ENCODE assay signal across 8 cellular contexts in genomic region chr16:66603537-66604375, GRCh38. TPM values are rescaled to one million over a fixed set of nuclear protein-coding genes. Genes with fewer than 3 reads are reported as not detected.
DNase-seq lines count a peak whose midpoint lies in the region; ATAC-seq, FAIRE-seq and TF ChIP-seq lines count a peak whose summit lies in the region.

No MANE protein-coding gene starts in this region.

- peaks cover 40% of the 10 kb centered on the region for H3K4me1 Mint-ChIP-seq in activated CD4-positive, alpha-beta memory T cell treated with anti-CD3 and anti-CD28 coated beads for 36 hours (ENCODE audit: low read depth)
- peaks cover 53% of the 10 kb centered on the region for H3K4me1 Mint-ChIP-seq in stimulated activated effector memory CD8-positive, alpha-beta T cell treated with anti-CD3 and anti-CD28 coated beads, Interleukin-12 subunit alpha, Interleukin-12 subunit beta, amount 100 ng/mL, for 72 hours

- H3K36me3 ChIP-seq in H1 (ENCODE audit: control insufficient read depth in 2 of 4, insufficient read depth in 4 of 4, low read length in 3 of 4) (no peaks in the 10 kb centered on the region), muscle layer of colon (ENCODE audit: insufficient read depth, low read length) (no peaks in the 10 kb centered on the region)

- CTCF ChIA-PET in activated CD4-positive, alpha-beta memory T cell treated with anti-CD3 and anti-CD28 coated beads for 36 hours (lab: Charles Lee): interaction anchor here (0.7 to 4.3 kb wide), 14 partner anchors 11 to 278 kb away, joined by 3 to 37 read pairs (median 5); partner anchors contain the start of gene CKLF
- CTCF ChIA-PET in H1 (lab: Charles Lee; ENCODE audit: partially characterized antibody): interaction anchor here (0.5 to 2.2 kb wide), 12 partner anchors 9 to 168 kb away, joined by 3 to 6 read pairs (median 4); partner anchors contain the start of gene CKLF

- peak overlapping the region; percentile 62; the same call in 1 of the 2 replicates for H2BK12ac ChIP-seq in H1 (ENCODE audit: low read depth, low read length)

- H3K9me3 ChIP-seq in H1 (ENCODE audit: insufficient read depth in 2 of 2, low read depth in 1 of 2, low read length in 1 of 2): no peaks in the 10 kb centered on the region
- H3K9me3 ChIP-seq in muscle layer of colon (ENCODE audit: low read length): no peaks in the 10 kb centered on the region

- H3K27ac Mint-ChIP-seq in activated CD4-positive, alpha-beta memory T cell treated with anti-CD3 and anti-CD28 coated beads for 36 hours: peak overlapping the region; percentile 98
- H3K27ac Mint-ChIP-seq in stimulated activated effector memory CD8-positive, alpha-beta T cell treated with anti-CD3 and anti-CD28 coated beads, Interleukin-12 subunit alpha, Interleukin-12 subunit beta, amount 100 ng/mL, for 72 hours: peak overlapping the region; percentile 93

- ATAC-seq in stimulated activated effector memory CD8-positive, alpha-beta T cell treated with anti-CD3 and anti-CD28 coated beads, Interleukin-12 subunit alpha, Interleukin-12 subunit beta, amount 100 ng/mL, for 72 hours: peak; percentile 70

- peaks cover 0 to 3% of the 10 kb centered on the region in 2 experiments; a peak in 2 of 4 replicates for H3K79me2 ChIP-seq in H1 (ENCODE audit: control insufficient read depth in 1 of 2, insufficient read depth in 2 of 2, low read length in 2 of 2)

- H3K23ac ChIP-seq in H1 (ENCODE audit: insufficient read length): no peak overlapping the region

- peaks cover 0 to 22% (median 9%) of the 10 kb centered on the region in 4 experiments; a peak in 6 of 7 replicates for H3K4me1 ChIP-seq in H1 (replicated peaks in 1 of 4; ENCODE audit: control insufficient read depth in 3 of 4, insufficient read depth in 4 of 4, low read length in 3 of 4)
- H3K4me1 ChIP-seq in muscle layer of colon (ENCODE audit: insufficient read depth, low read length): peaks cover 11% of the 10 kb centered on the region

- WGBS in H1 (ENCODE audit: extremely low coverage in 1 of 2, insufficient coverage in 1 of 2, insufficient read length in 1 of 2, insufficient replicate concordance in 2 of 2, low coverage in 1 of 2, low lambda C conversion rate in 2 of 2, missing lambda C conversion rate in 1 of 2), 2 experiments: 11% methylated on average over 30 of the region's 32 CpGs; no CpG with 5 or more reads in 1 of the 2 experiments

- H2BK120ac ChIP-seq in H1 (replicated peaks; ENCODE audit: low read depth, low read length): peak overlapping the region; percentile 86

- no peak overlapping the region for H3K4ac ChIP-seq in H1 (replicated peaks; ENCODE audit: insufficient read length, low read depth, low read length)

- peak; percentile 60 for DNase-seq in NK-92 treated with Interleukin-12 subunit alpha and Interleukin-12 subunit beta, amount 100 ng/mL, for 24 hours (lab: John Stamatoyannopoulos, UW)
- no peak for DNase-seq in NK-92 (lab: John Stamatoyannopoulos, UW; ENCODE audit: unreplicated experiment)
- DNase-seq in NCI-H2227 treated with DMSO at 0.1 percent for 48 hours (lab: John Stamatoyannopoulos, UW): peak; percentile 62
- DNase-seq in activated CD4-positive, alpha-beta memory T cell treated with anti-CD3 and anti-CD28 coated beads for 36 hours: peak; percentile 89
- peak in 1 of 2 experiments; percentile 80 for DNase-seq in H1 (ENCODE audit: low read depth in 1 of 2, low spot score in 2 of 2)
- peak; percentile 46 to 85 for DNase-seq in stimulated activated effector memory CD8-positive, alpha-beta T cell treated with anti-CD3 and anti-CD28 coated beads, Interleukin-12 subunit alpha, Interleukin-12 subunit beta, amount 100 ng/mL, for 72 hours (ENCODE audit: low spot score in 2 of 2)
- no peak for DNase-seq in cerebellum (ENCODE audit: low spot score)

- peak overlapping the region; percentile 77 for H3K56ac ChIP-seq in H1 (replicated peaks; ENCODE audit: insufficient read length, low read depth, low read length)

- no peaks in the 10 kb centered on the region for H3K27me3 Mint-ChIP-seq in activated CD4-positive, alpha-beta memory T cell treated with anti-CD3 and anti-CD28 coated beads for 36 hours

- H3K79me1 ChIP-seq in H1 (ENCODE audit: low read depth, low read length): peaks cover 3% of the 10 kb centered on the region; the same call in 1 of the 2 replicates

- H3K14ac ChIP-seq in H1 (ENCODE audit: insufficient read length): peak overlapping the region; percentile 79

- H4K91ac ChIP-seq in H1 (replicated peaks; ENCODE audit: insufficient read length, low read length): peak overlapping the region; percentile 92

- peak in 1 of 2 experiments; percentile 38; a peak in 2 of 3 replicates for TF ChIP-seq POLR2A in H1 (IDR thresholded peaks at IDR 0.05; ENCODE audit: control extremely low read depth in 1 of 2, low read depth in 2 of 2, low read length in 2 of 2)

- peak overlapping the region; percentile 88 for H4K5ac ChIP-seq in H1 (ENCODE audit: insufficient read length, low read depth, low read length)

- H3K4me3 Mint-ChIP-seq in activated CD4-positive, alpha-beta memory T cell treated with anti-CD3 and anti-CD28 coated beads for 36 hours: peak overlapping the region; percentile 97
- peak overlapping the region; percentile 88 for H3K4me3 Mint-ChIP-seq in stimulated activated effector memory CD8-positive, alpha-beta T cell treated with anti-CD3 and anti-CD28 coated beads, Interleukin-12 subunit alpha, Interleukin-12 subunit beta, amount 100 ng/mL, for 72 hours

- H3K36me3 Mint-ChIP-seq in activated CD4-positive, alpha-beta memory T cell treated with anti-CD3 and anti-CD28 coated beads for 36 hours: peaks cover 5% of the 10 kb centered on the region
- H3K36me3 Mint-ChIP-seq in stimulated activated effector memory CD8-positive, alpha-beta T cell treated with anti-CD3 and anti-CD28 coated beads, Interleukin-12 subunit alpha, Interleukin-12 subunit beta, amount 100 ng/mL, for 72 hours: peaks cover 34% of the 10 kb centered on the region

- peak overlapping the region; percentile 98 for H2AFZ ChIP-seq in H1 (ENCODE audit: low read length)

- H4K20me1 ChIP-seq in H1 (replicated peaks in 1 of 2; ENCODE audit: control insufficient read depth in 1 of 2, insufficient read depth in 2 of 2, low read length in 2 of 2): peaks cover 1 to 11% of the 10 kb centered on the region in 2 experiments

- no peak for TF ChIP-seq CTCF in H1 (IDR thresholded peaks at IDR 0.05; ENCODE audit: control extremely low read depth in 1 of 3, insufficient read depth in 1 of 3, low read depth in 1 of 3, low read length in 3 of 3)

- H3K27me3 ChIP-seq in H1 (replicated peaks in 1 of 4; ENCODE audit: control insufficient read depth in 3 of 4, extremely low read depth in 1 of 4, insufficient read depth in 3 of 4, low read length in 3 of 4) (no peaks in the 10 kb centered on the region), muscle layer of colon (ENCODE audit: control insufficient read depth in 1 of 2, insufficient read depth in 2 of 2, low read length in 2 of 2) (peaks cover 0 to 19% of the 10 kb centered on the region in 2 donors)

- peak overlapping the region; percentile 66; the same call in 1 of the 2 replicates for H3K27ac ChIP-seq in H1 (ENCODE audit: low read depth, low read length)
- no peak overlapping the region for H3K27ac ChIP-seq in muscle layer of colon (ENCODE audit: low read depth, low read length)

- FAIRE-seq in H1 (lab: Jason Lieb, UNC): no peak

- no peak overlapping the region for H2AK5ac ChIP-seq in H1 (ENCODE audit: low read depth, low read length)

- intact Hi-C loops in activated CD4-positive, alpha-beta memory T cell treated with anti-CD3 and anti-CD28 coated beads for 36 hours (cut with micrococcal nuclease): loop anchor here (1.0 to 2.0 kb wide), 6 partner anchors 13 to 195 kb away; partner anchors contain the start of gene CKLF

- H3K4me3 ChIP-seq in H1 (ENCODE audit: extremely low read depth in 1 of 4, insufficient read depth in 2 of 4, low read depth in 3 of 4, low read length in 4 of 4) (peak overlapping the region; percentile 53 to 96 (median 68)), muscle layer of colon (ENCODE audit: low read depth in 1 of 2, low read length in 2 of 2) (peak overlapping the region; percentile 38 to 52)

- H3K9me3 Mint-ChIP-seq in activated CD4-positive, alpha-beta memory T cell treated with anti-CD3 and anti-CD28 coated beads for 36 hours: peaks cover 9% of the 10 kb centered on the region
- no peaks in the 10 kb centered on the region for H3K9me3 Mint-ChIP-seq in stimulated activated effector memory CD8-positive, alpha-beta T cell treated with anti-CD3 and anti-CD28 coated beads, Interleukin-12 subunit alpha, Interleukin-12 subunit beta, amount 100 ng/mL, for 72 hours

- peak overlapping the region; percentile 67 for H2BK15ac ChIP-seq in H1 (ENCODE audit: low read length)

- peak overlapping the region; percentile 94 for H2BK5ac ChIP-seq in H1 (ENCODE audit: low read depth, low read length)

- H3K9ac ChIP-seq in H1 (replicated peaks in 1 of 4; ENCODE audit: extremely low read depth in 1 of 4, low read depth in 3 of 4, low read length in 3 of 4): peak overlapping the region in 3 of 4 experiments; percentile 46 to 61 (median 49); a peak in 5 of 7 replicates
- H3K9ac ChIP-seq in muscle layer of colon (ENCODE audit: low read length): peak overlapping the region; percentile 0

- peak overlapping the region; percentile 95 to 99 for H3K4me2 ChIP-seq in H1 (ENCODE audit: insufficient read depth in 1 of 2, low read depth in 2 of 2, low read length in 2 of 2)

- H3K23me2 ChIP-seq in H1 (ENCODE audit: low read depth, low read length): peaks cover 7% of the 10 kb centered on the region

- H4K8ac ChIP-seq in H1 (ENCODE audit: extremely low read depth, insufficient read depth, low read length): peak overlapping the region; percentile 72; the same call in 1 of the 2 replicates

- H3K18ac ChIP-seq in H1 (ENCODE audit: extremely low read depth, low read length): peak overlapping the region; percentile 95

- peak in 1 of 2 experiments; percentile 31; a peak in 1 of 3 replicates for TF ChIP-seq EP300 in H1 (IDR thresholded peaks at IDR 0.05; ENCODE audit: borderline replicate concordance in 1 of 2, low read depth in 2 of 2, low read length in 2 of 2)

- TF ChIP-seq RAD21 in H1 (IDR thresholded peaks at IDR 0.05 in 1 of 2, conservative IDR thresholded peaks at IDR 0.05 in 1 of 2; ENCODE audit: low read depth in 2 of 2, low read length in 2 of 2): no peak

- POLR2A ChIA-PET in activated CD4-positive, alpha-beta memory T cell treated with anti-CD3 and anti-CD28 coated beads for 36 hours (lab: Charles Lee): interaction anchor here (0.6 to 2.8 kb wide), 6 partner anchors 13 to 78 kb away, joined by 3 to 15 read pairs (median 6); partner anchors contain the start of gene CKLF
- POLR2A ChIA-PET in H1 (lab: Charles Lee; ENCODE audit: partially characterized antibody): interaction anchor here (0.6 to 1.6 kb wide), 9 partner anchors 9 to 175 kb away, joined by 3 to 6 read pairs (median 3); partner anchors contain the start of genes CKLF, DYNC1LI2 and TK2

- H2BK20ac ChIP-seq in H1 (ENCODE audit: low read length): no peak overlapping the region

RNA-seq across cellular contexts. Expression of gene CMTM3, which starts 0.7 kb away (rescaled TPM):
- 10 to 100 TPM; 64.6 to 65.9 TPM for total RNA-seq in activated CD4-positive, alpha-beta memory T cell treated with anti-CD3 and anti-CD28 coated beads for 36 hours
- 24.8 and 25.4 TPM in 2 replicates for total RNA-seq in H1 (2021; fragmentation: NEBNext Ultra II Directional; extraction: Animal tissue kit (Norgen Biotek cat#: 25700))
- 24.7 and 30.8 TPM in 2 replicates for polyA plus RNA-seq in H1 (2011; rRNA removed)
- polyA plus RNA-seq in H1 (2011; cell fraction: cytosol; rRNA removed): 18.8 TPM
- 25.5 TPM for polyA plus RNA-seq in H1 (2011; cell fraction: nucleus; rRNA removed)
- polyA plus RNA-seq in H1 (2012, experiment 1 of 2): 17.4 to 22.2 TPM (median 19.4 TPM) in 4 replicates
- 22.8 TPM for polyA plus RNA-seq in H1 (2012, experiment 2 of 2)
- 40.7 TPM for polyA plus RNA-seq in H1 (2013, experiment 1 of 2)
- polyA plus RNA-seq in H1 (2013, experiment 2 of 2): 45.4 TPM
- polyA minus RNA-seq in H1 (2011; rRNA and poly(A)+ RNA removed): 12.8 and 26.1 TPM in 2 replicates
- polyA minus RNA-seq in H1 (2011; cell fraction: cytosol; rRNA and poly(A)+ RNA removed): 6.6 TPM
- polyA minus RNA-seq in H1 (2011; cell fraction: nucleus; rRNA and poly(A)+ RNA removed): 6.8 TPM
- 12.7 TPM for total RNA-seq in cerebellum

RNA-seq across cellular contexts. Expression of gene CMTM2, which starts 24.5 kb away (rescaled TPM):
- under 1 TPM; 0.36 to 0.45 TPM for total RNA-seq in activated CD4-positive, alpha-beta memory T cell treated with anti-CD3 and anti-CD28 coated beads for 36 hours
- total RNA-seq in H1 (2021; fragmentation: NEBNext Ultra II Directional; extraction: Animal tissue kit (Norgen Biotek cat#: 25700)): not detected in 2 replicates
- not detected in 2 replicates for polyA plus RNA-seq in H1 (2011; rRNA removed)
- polyA plus RNA-seq in H1 (2011; cell fraction: cytosol; rRNA removed): not detected
- polyA plus RNA-seq in H1 (2011; cell fraction: nucleus; rRNA removed): not detected
- polyA plus RNA-seq in H1 (2012, experiment 1 of 2): not detected in 4 replicates
- not detected for polyA plus RNA-seq in H1 (2012, experiment 2 of 2)
- not detected for polyA plus RNA-seq in H1 (2013, experiment 1 of 2)
- not detected for polyA plus RNA-seq in H1 (2013, experiment 2 of 2)
- not detected in 2 replicates for polyA minus RNA-seq in H1 (2011; rRNA and poly(A)+ RNA removed)
- polyA minus RNA-seq in H1 (2011; cell fraction: cytosol; rRNA and poly(A)+ RNA removed): not detected
- polyA minus RNA-seq in H1 (2011; cell fraction: nucleus; rRNA and poly(A)+ RNA removed): not detected
- total RNA-seq in cerebellum: not detected

RNA-seq across cellular contexts. Expression of gene CMTM1, which starts 37.5 kb away (rescaled TPM):
- total RNA-seq in activated CD4-positive, alpha-beta memory T cell treated with anti-CD3 and anti-CD28 coated beads for 36 hours: 10 to 100 TPM; 10.1 to 11.5 TPM
- total RNA-seq in H1 (2021; fragmentation: NEBNext Ultra II Directional; extraction: Animal tissue kit (Norgen Biotek cat#: 25700)): 1.9 and 2.0 TPM in 2 replicates
- polyA plus RNA-seq in H1 (2011; rRNA removed): 1.2 and 1.7 TPM in 2 replicates
- 1.1 TPM for polyA plus RNA-seq in H1 (2011; cell fraction: cytosol; rRNA removed)
- polyA plus RNA-seq in H1 (2011; cell fraction: nucleus; rRNA removed): 2.4 TPM
- 0.58 to 2.6 TPM (median 1.4 TPM) in 4 replicates for polyA plus RNA-seq in H1 (2012, experiment 1 of 2)
- not detected for polyA plus RNA-seq in H1 (2012, experiment 2 of 2)
- polyA plus RNA-seq in H1 (2013, experiment 1 of 2): 2.3 TPM
- polyA plus RNA-seq in H1 (2013, experiment 2 of 2): 1.3 TPM
- polyA minus RNA-seq in H1 (2011; rRNA and poly(A)+ RNA removed): 0.63 and 0.85 TPM in 2 replicates
- polyA minus RNA-seq in H1 (2011; cell fraction: cytosol; rRNA and poly(A)+ RNA removed): 1.6 TPM
- polyA minus RNA-seq in H1 (2011; cell fraction: nucleus; rRNA and poly(A)+ RNA removed): 4.6 TPM
- 7.6 TPM for total RNA-seq in cerebellum

RNA-seq across cellular contexts. Expression of gene CKLF, which starts 51.4 kb away (rescaled TPM):
- total RNA-seq in activated CD4-positive, alpha-beta memory T cell treated with anti-CD3 and anti-CD28 coated beads for 36 hours: 100 to 1,000 TPM; 167 to 173 TPM
- total RNA-seq in H1 (2021; fragmentation: NEBNext Ultra II Directional; extraction: Animal tissue kit (Norgen Biotek cat#: 25700)): 18.9 and 21.1 TPM in 2 replicates
- polyA plus RNA-seq in H1 (2011; rRNA removed): 61.2 and 63.5 TPM in 2 replicates
- polyA plus RNA-seq in H1 (2011; cell fraction: cytosol; rRNA removed): 50.5 TPM
- 34.6 TPM for polyA plus RNA-seq in H1 (2011; cell fraction: nucleus; rRNA removed)
- 15.6 to 41.5 TPM (median 33.8 TPM) in 4 replicates for polyA plus RNA-seq in H1 (2012, experiment 1 of 2)
- polyA plus RNA-seq in H1 (2012, experiment 2 of 2): 29.6 TPM
- polyA plus RNA-seq in H1 (2013, experiment 1 of 2): 40.3 TPM
- polyA plus RNA-seq in H1 (2013, experiment 2 of 2): 40.7 TPM
- polyA minus RNA-seq in H1 (2011; rRNA and poly(A)+ RNA removed): 10.2 and 11.5 TPM in 2 replicates
- 13.5 TPM for polyA minus RNA-seq in H1 (2011; cell fraction: cytosol; rRNA and poly(A)+ RNA removed)
- 9.7 TPM for polyA minus RNA-seq in H1 (2011; cell fraction: nucleus; rRNA and poly(A)+ RNA removed)
- total RNA-seq in cerebellum: 45.0 TPM

RNA-seq across cellular contexts. Expression of gene TK2, which starts 53.8 kb away (rescaled TPM):
- total RNA-seq in activated CD4-positive, alpha-beta memory T cell treated with anti-CD3 and anti-CD28 coated beads for 36 hours: 1 to 10 TPM; 5.4 to 5.8 TPM
- total RNA-seq in H1 (2021; fragmentation: NEBNext Ultra II Directional; extraction: Animal tissue kit (Norgen Biotek cat#: 25700)): 3.6 and 4.5 TPM in 2 replicates
- polyA plus RNA-seq in H1 (2011; rRNA removed): 2.7 and 3.2 TPM in 2 replicates
- polyA plus RNA-seq in H1 (2011; cell fraction: cytosol; rRNA removed): 4.6 TPM
- 8.7 TPM for polyA plus RNA-seq in H1 (2011; cell fraction: nucleus; rRNA removed)
- polyA plus RNA-seq in H1 (2012, experiment 1 of 2): 3.2 to 4.4 TPM (median 3.8 TPM) in 4 replicates
- polyA plus RNA-seq in H1 (2012, experiment 2 of 2): 1.6 TPM
- polyA plus RNA-seq in H1 (2013, experiment 1 of 2): 3.4 TPM
- 2.4 TPM for polyA plus RNA-seq in H1 (2013, experiment 2 of 2)
- polyA minus RNA-seq in H1 (2011; rRNA and poly(A)+ RNA removed): 7.1 and 12.2 TPM in 2 replicates
- polyA minus RNA-seq in H1 (2011; cell fraction: cytosol; rRNA and poly(A)+ RNA removed): 5.1 TPM
- polyA minus RNA-seq in H1 (2011; cell fraction: nucleus; rRNA and poly(A)+ RNA removed): 5.9 TPM
- 26.6 TPM for total RNA-seq in cerebellum

Comparison
In these comparisons a context has a peak if more than half of its experiments do, and no peak if none do; other contexts are left out.
1. DNase-seq: peak in NK-92 treated with Interleukin-12 subunit alpha and Interleukin-12 subunit beta, amount 100 ng/mL, for 24 hours (single experiment), NCI-H2227 treated with DMSO at 0.1 percent for 48 hours (single experiment), activated CD4-positive, alpha-beta memory T cell treated with anti-CD3 and anti-CD28 coated beads for 36 hours (single experiment) and stimulated activated effector memory CD8-positive, alpha-beta T cell treated with anti-CD3 and anti-CD28 coated beads, Interleukin-12 subunit alpha, Interleukin-12 subunit beta, amount 100 ng/mL, for 72 hours (2 of 2); none in NK-92 (single experiment) and cerebellum (single experiment).